In genomic region chr12:22684526-22685118, GRCh38 we compare ENCODE assay signal across 8 cellular contexts. TPM values are rescaled to one million over a fixed set of nuclear protein-coding genes. Genes with fewer than 3 reads are reported as not detected.
DNase-seq lines count a peak whose midpoint lies in the region; ATAC-seq and TF ChIP-seq lines count a peak whose summit lies in the region.

No MANE protein-coding gene starts in this region.

- ATAC-seq in GM23338 (no peak), body of pancreas (no peak), HG02763 (IDR thresholded peaks at IDR 0.05; ENCODE audit: unreplicated experiment) (no peak)

- H2AFZ ChIP-seq in GM23338, result no peak overlapping the region
- no peak overlapping the region for H2AFZ ChIP-seq in mesenchymal stem cell (ENCODE audit: low read depth, low read length)

- intact Hi-C loops in body of pancreas (cut with DNase I), result no loop called here

- no peak overlapping the region for H3K27ac Mint-ChIP-seq in GM23338

- no peak overlapping the region for H2AK5ac ChIP-seq in mesenchymal stem cell (ENCODE audit: low read length, severe bottlenecking)

- no peak overlapping the region for H3K14ac ChIP-seq in mesenchymal stem cell (ENCODE audit: low read length in 2 of 2)

- DNase-seq in DMS79 treated with DMSO at 0.1 percent for 48 hours (lab: John Stamatoyannopoulos, UW) (peak; percentile 20), DMS79 (lab: John Stamatoyannopoulos, UW) (no peak), GM23338 (ENCODE audit: low spot score) (peak; percentile 69), NCI-H2196 treated with DMSO at 0.1 percent for 48 hours (lab: John Stamatoyannopoulos, UW; ENCODE audit: unreplicated experiment) (peak; percentile 68), body of pancreas (no peak), mesenchymal stem cell (peak; percentile 61), iPS-NIHi7 (ENCODE audit: extremely low spot score) (no peak)

- no peaks in the 10 kb centered on the region for H3K79me2 ChIP-seq in GM23338 (replicated peaks; ENCODE audit: insufficient read depth)

- H3K27ac ChIP-seq in GM23338 (ENCODE audit: low read depth) (no peak overlapping the region), body of pancreas (no peak overlapping the region), mesenchymal stem cell (ENCODE audit: low read length, poor library complexity, severe bottlenecking) (no peak overlapping the region)

- H3F3A ChIP-seq in GM23338 (replicated peaks; ENCODE audit: low read depth), result no peaks in the 10 kb centered on the region

- H3K4me1 ChIP-seq in GM23338 (ENCODE audit: insufficient read depth) (no peaks in the 10 kb centered on the region), body of pancreas (no peaks in the 10 kb centered on the region), mesenchymal stem cell (ENCODE audit: control insufficient read depth, insufficient read depth, low read depth, low read length) (no peaks in the 10 kb centered on the region)

- no peaks in the 10 kb centered on the region for H3K27me3 Mint-ChIP-seq in GM23338 (ENCODE audit: insufficient read depth, low read depth, poor library complexity)

- TF ChIP-seq CTCF in GM23338 (conservative IDR thresholded peaks at IDR 0.05; ENCODE audit: low read depth in 2 of 2) (peak; percentile 45 to 76), body of pancreas (IDR thresholded peaks at IDR 0.05) (peak in 6 of 7 experiments; percentile 33 to 65 (median 42))

- H3K9ac ChIP-seq in mesenchymal stem cell (ENCODE audit: low read length), result peak overlapping the region; percentile 43

- H3K9me3 Mint-ChIP-seq in GM23338, result no peaks in the 10 kb centered on the region

- H2BK12ac ChIP-seq in mesenchymal stem cell (ENCODE audit: low read length in 2 of 2), result no peak overlapping the region

- no peaks in the 10 kb centered on the region for H4K20me1 ChIP-seq in GM23338 (replicated peaks; ENCODE audit: insufficient read depth)

- no peaks in the 10 kb centered on the region for H3K9me2 ChIP-seq in GM23338 (ENCODE audit: insufficient read depth)

- WGBS in body of pancreas, 2 donors, result 16 to 19% methylated on average over 2 of the region's 2 CpGs
- no CpG with 5 or more reads among the region's 2 CpGs for WGBS in mesenchymal stem cell

- no peak overlapping the region for H3K23ac ChIP-seq in mesenchymal stem cell (ENCODE audit: low read length in 2 of 2)

- no peak overlapping the region for H4K91ac ChIP-seq in mesenchymal stem cell (ENCODE audit: low read length)

- H3K9me3 ChIP-seq in body of pancreas (no peaks in the 10 kb centered on the region), mesenchymal stem cell (ENCODE audit: control insufficient read depth, low read length) (no peaks in the 10 kb centered on the region)

- H3K18ac ChIP-seq in mesenchymal stem cell (ENCODE audit: low read depth in 1 of 2, low read length in 2 of 2), result no peak overlapping the region

- peaks cover 4% of the 10 kb centered on the region for H3K79me1 ChIP-seq in mesenchymal stem cell (replicated peaks; ENCODE audit: low read length, poor library complexity, severe bottlenecking)

- H3K4me3 ChIP-seq in GM23338 (no peak overlapping the region), body of pancreas (no peak overlapping the region), mesenchymal stem cell (ENCODE audit: insufficient read depth in 1 of 2, low read depth in 1 of 2, low read length in 2 of 2) (no peak overlapping the region)

- H3K27me3 ChIP-seq in GM23338 (ENCODE audit: insufficient read depth), result no peaks in the 10 kb centered on the region
- H3K27me3 ChIP-seq in body of pancreas, result no peaks in the 10 kb centered on the region
- no peaks in the 10 kb centered on the region for H3K27me3 ChIP-seq in mesenchymal stem cell (ENCODE audit: control insufficient read depth in 1 of 2, insufficient read depth in 1 of 2, low read length in 2 of 2)

- no peak overlapping the region for H3K4me3 Mint-ChIP-seq in GM23338

- H3K36me3 Mint-ChIP-seq in GM23338 (ENCODE audit: low read depth), result peaks cover 23% of the 10 kb centered on the region; the same call in 2 of the 3 replicates

- H3K4me2 ChIP-seq in GM23338, result no peak overlapping the region
- H3K4me2 ChIP-seq in mesenchymal stem cell (ENCODE audit: low read length, poor library complexity, severe bottlenecking), result no peak overlapping the region

- no peaks in the 10 kb centered on the region for H3K4me1 Mint-ChIP-seq in GM23338

- no peak overlapping the region for H2BK5ac ChIP-seq in mesenchymal stem cell (ENCODE audit: low read depth, low read length, poor library complexity, severe bottlenecking)

- no peak overlapping the region for H2BK120ac ChIP-seq in mesenchymal stem cell (ENCODE audit: low read depth, low read length)

- TF ChIP-seq POLR2A in body of pancreas (IDR thresholded peaks at IDR 0.05), result no peak

- H3K4ac ChIP-seq in mesenchymal stem cell (ENCODE audit: low read depth in 1 of 2, low read length in 2 of 2), result no peak overlapping the region

- no peak overlapping the region for H4K8ac ChIP-seq in mesenchymal stem cell (ENCODE audit: low read length)

- H2BK15ac ChIP-seq in mesenchymal stem cell (ENCODE audit: low read depth, poor library complexity, severe bottlenecking), result no peak overlapping the region

- H3K36me3 ChIP-seq in GM23338 (ENCODE audit: insufficient read depth), result peaks cover 7% of the 10 kb centered on the region; the same call in 1 of the 2 replicates
- peaks cover 0 to 2% of the 10 kb centered on the region in 2 donors for H3K36me3 ChIP-seq in body of pancreas (replicated peaks in 1 of 2; ENCODE audit: insufficient read depth in 1 of 2, low read depth in 2 of 2)
- peaks cover 2 to 33% of the 10 kb centered on the region in 2 experiments for H3K36me3 ChIP-seq in mesenchymal stem cell (ENCODE audit: control insufficient read depth in 1 of 2, insufficient read depth in 2 of 2, low read depth in 1 of 2, low read length in 2 of 2)

TF ChIP-seq in GM23338, 12 proteins besides CTCF, POLR2A, EP300 and RAD21:
- no peak for TF ChIP-seq CREB1 (CRISPR knock-in tag; IDR thresholded peaks at IDR 0.05; ENCODE audit: low read depth)

RNA-seq across cellular contexts. Expression of gene ETNK1, which starts 59.7 kb away (rescaled TPM):
- total RNA-seq in GM23338 (2014; rRNA removed; shearing (Covaris generic)), result 87.6 and 101 TPM in 2 replicates
- 33.1 and 41.9 TPM in 2 replicates for polyA plus RNA-seq in GM23338 (2016; fragmentation: Nextera tagmentation; extraction: Ambion mirVana)
- 10 to 100 TPM; 23.9 to 25.1 TPM for total RNA-seq in body of pancreas
- 15.8 TPM for polyA plus RNA-seq in mesenchymal stem cell (2013, experiment 1 of 2)
- polyA plus RNA-seq in mesenchymal stem cell (2013, experiment 2 of 2), result 18.1 TPM

Comparison
In these comparisons a context has a peak if more than half of its experiments do, and no peak if none do; other contexts are left out.
1. DNase-seq: peak in DMS79 treated with DMSO at 0.1 percent for 48 hours (single experiment), GM23338 (single experiment), NCI-H2196 treated with DMSO at 0.1 percent for 48 hours (single experiment) and mesenchymal stem cell (single experiment); none in DMS79 (single experiment), body of pancreas (0 of 4) and iPS-NIHi7 (single experiment).